ENCODE assay signal across 1 cellular context in the genomic region with DNA sequence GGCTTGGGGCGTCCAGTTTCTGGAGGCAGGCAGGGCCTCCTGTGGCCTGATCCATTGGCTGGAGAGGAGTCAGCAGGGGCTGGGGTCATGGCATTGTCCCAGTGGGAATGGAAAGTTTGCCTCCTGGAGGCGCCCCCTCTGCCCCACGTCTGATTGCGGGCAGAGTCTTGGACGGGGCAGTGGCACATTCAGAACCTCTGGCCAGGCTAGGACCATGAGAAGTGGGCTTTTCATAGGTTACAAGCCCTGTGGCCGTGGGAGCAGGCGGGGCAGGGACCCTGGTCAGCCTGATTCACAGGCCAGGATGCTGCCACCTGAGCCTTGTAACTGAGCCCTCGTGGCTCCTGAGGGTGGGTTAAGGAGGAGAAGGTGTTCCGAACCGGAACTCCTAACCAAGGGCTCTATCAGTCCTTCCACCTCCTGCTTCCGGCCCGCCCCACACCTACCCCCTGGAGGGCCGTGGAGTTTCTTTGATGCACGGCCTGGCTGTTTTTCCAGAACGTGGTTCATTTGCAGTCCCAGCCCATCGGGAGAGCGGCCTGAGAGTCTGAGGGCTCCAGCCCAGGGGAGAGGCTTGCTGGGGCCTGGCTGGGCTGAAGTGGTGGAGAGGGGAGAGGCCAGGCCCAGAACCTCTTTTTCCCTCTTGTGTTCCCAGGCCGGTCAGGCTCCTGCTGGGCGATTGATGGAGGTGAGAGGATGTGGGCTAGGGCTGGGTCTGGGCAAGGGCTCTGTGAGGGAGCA.
A peak's percentile ranks its signal among the peaks of the same experiment; 100 is the strongest.
TF ChIP-seq lines count a peak whose summit lies in the region.

No MANE protein-coding gene starts in this region.

TF ChIP-seq in WTC11, 78 proteins besides CTCF, POLR2A, EP300 and RAD21:
- TF ChIP-seq CDX4 (CRISPR knock-in tag; IDR thresholded peaks at IDR 0.05; ENCODE audit: borderline replicate concordance): no peak
- TF ChIP-seq, protein P1, sequence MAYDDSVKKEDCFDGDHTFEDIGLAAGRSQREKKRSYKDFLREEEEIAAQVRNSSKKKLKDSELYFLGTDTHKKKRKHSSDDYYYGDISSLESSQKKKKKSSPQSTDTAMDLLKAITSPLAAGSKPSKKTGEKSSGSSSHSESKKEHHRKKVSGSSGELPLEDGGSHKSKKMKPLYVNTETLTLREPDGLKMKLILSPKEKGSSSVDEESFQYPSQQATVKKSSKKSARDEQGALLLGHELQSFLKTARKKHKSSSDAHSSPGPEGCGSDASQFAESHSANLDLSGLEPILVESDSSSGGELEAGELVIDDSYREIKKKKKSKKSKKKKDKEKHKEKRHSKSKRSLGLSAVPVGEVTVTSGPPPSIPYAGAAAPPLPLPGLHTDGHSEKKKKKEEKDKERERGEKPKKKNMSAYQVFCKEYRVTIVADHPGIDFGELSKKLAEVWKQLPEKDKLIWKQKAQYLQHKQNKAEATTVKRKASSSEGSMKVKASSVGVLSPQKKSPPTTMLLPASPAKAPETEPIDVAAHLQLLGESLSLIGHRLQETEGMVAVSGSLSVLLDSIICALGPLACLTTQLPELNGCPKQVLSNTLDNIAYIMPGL (CRISPR knock-in tag; IDR thresholded peaks at IDR 0.05): peak; percentile 44; the same call in 1 of the 2 replicates
TF ChIP-seq in WTC11: peak in this region for 1.
